18 cellular contexts compared by ENCODE assay signal in genomic region chr2:54608224-54608623, GRCh38.
A peak's percentile ranks its signal among the peaks of the same experiment; 100 is the strongest.
DNase-seq lines count a peak whose midpoint lies in the region; ATAC-seq and TF ChIP-seq lines count a peak whose summit lies in the region.
"Had no signal": no experiment of that assay in that cellular context is flagged by ENCODE, and none has a peak within 500 bp of the region (broad histone marks: within the 10 kb centered on the region; RNA-seq: fewer than 3 reads in every experiment).

No MANE protein-coding gene starts in this region.

- H3K36me3 ChIP-seq in Caco-2 (ENCODE audit: control insufficient read depth, insufficient read depth, low read length) (0 out of 2 replicates have a peak, but pooled peaks cover 1% of the 10 kb centered on the region), trophoblast cell (ENCODE audit: control insufficient read depth in 1 of 2, insufficient read depth in 2 of 2, low read length in 2 of 2) (peaks cover 7 to 11% of the 10 kb centered on the region in 2 experiments)

- TF ChIP-seq CTCF in Caco-2 (IDR thresholded peaks at IDR 0.05; ENCODE audit: insufficient read depth in 1 of 2, low read depth in 1 of 2, low read length in 1 of 2, severe bottlenecking in 1 of 2, unreplicated experiment in 1 of 2) (no peak), chondrocyte (IDR thresholded peaks at IDR 0.05) (no peak)

- no peak overlapping the region for H2AK5ac ChIP-seq in trophoblast cell (ENCODE audit: low read length)

- H4K8ac ChIP-seq in trophoblast cell (ENCODE audit: low read depth, low read length), result no peak overlapping the region

- no peak overlapping the region for H2BK120ac ChIP-seq in trophoblast cell (ENCODE audit: insufficient read depth, low read length, poor library complexity)

- POLR2A ChIA-PET in Caco-2 (lab: Charles Lee), result no interaction called here

- no peak overlapping the region for H3K27ac ChIP-seq in trophoblast cell (ENCODE audit: low read depth, low read length)

- peak overlapping the region; percentile 16 for H3K27ac Mint-ChIP-seq in activated naive CD8-positive, alpha-beta T cell
- no peak overlapping the region for H3K27ac Mint-ChIP-seq in activated naive CD8-positive, alpha-beta T cell treated with anti-CD3 and anti-CD28 coated beads, Interleukin-2, amount 50 U/mL, for 24 hours
- H3K27ac Mint-ChIP-seq in Caco-2 (ENCODE audit: unreplicated experiment), result peak overlapping the region; percentile 1
- H3K27ac Mint-ChIP-seq in chondrocyte (ENCODE audit: unreplicated experiment), result peak overlapping the region; percentile 0
- H3K27ac Mint-ChIP-seq: H9 had no signal

- DNase-seq in activated naive CD8-positive, alpha-beta T cell treated with anti-CD3 and anti-CD28 coated beads, Interleukin-2, amount 50 U/mL, for 24 hours, result no peak
- DNase-seq in Caco-2, result no peak
- no peak for DNase-seq in chondrocyte (ENCODE audit: low spot score)
- no peak for DNase-seq in trophoblast cell
- no peak for DNase-seq in GM19240 (ENCODE audit: insufficient read length, low spot score)
- no peak for DNase-seq in activated CD8-positive, alpha-beta memory T cell treated with anti-CD3 and anti-CD28 coated beads, Interleukin-2, amount 50 U/mL, for 48 hours
- DNase-seq: 8988T; CD4-positive, alpha-beta memory T cell; H9; NCI-H1417; NCI-H187; NCI-H2107; NCI-H510A treated with DMSO at 0.1 percent for 48 hours; NCI-H774; OCI-M1; Right ventricle myocardium superior had no signal

- no peaks in the 10 kb centered on the region for H3K27me3 Mint-ChIP-seq in activated naive CD8-positive, alpha-beta T cell
- no peaks in the 10 kb centered on the region for H3K27me3 Mint-ChIP-seq in activated naive CD8-positive, alpha-beta T cell treated with anti-CD3 and anti-CD28 coated beads, Interleukin-2, amount 50 U/mL, for 24 hours
- H3K27me3 Mint-ChIP-seq in Caco-2 (ENCODE audit: insufficient read depth, unreplicated experiment) (no peaks in the 10 kb centered on the region), chondrocyte (ENCODE audit: low read depth) (no peaks in the 10 kb centered on the region)
- H3K27me3 Mint-ChIP-seq: CD4-positive, alpha-beta memory T cell had no signal

- peaks cover 83% of the 10 kb centered on the region for H3K4me1 Mint-ChIP-seq in activated naive CD8-positive, alpha-beta T cell (ENCODE audit: low read depth)
- H3K4me1 Mint-ChIP-seq in activated naive CD8-positive, alpha-beta T cell treated with anti-CD3 and anti-CD28 coated beads, Interleukin-2, amount 50 U/mL, for 24 hours, result peaks cover 61% of the 10 kb centered on the region
- H3K4me1 Mint-ChIP-seq in Caco-2 (ENCODE audit: low read depth, unreplicated experiment) (peaks cover 50% of the 10 kb centered on the region), chondrocyte (ENCODE audit: low read depth) (peaks cover 75% of the 10 kb centered on the region)

- H3K36me3 Mint-ChIP-seq in activated naive CD8-positive, alpha-beta T cell, result peaks cover 3% of the 10 kb centered on the region
- peaks cover 4% of the 10 kb centered on the region for H3K36me3 Mint-ChIP-seq in activated naive CD8-positive, alpha-beta T cell treated with anti-CD3 and anti-CD28 coated beads, Interleukin-2, amount 50 U/mL, for 24 hours (ENCODE audit: low read depth)
- H3K36me3 Mint-ChIP-seq in Caco-2 (ENCODE audit: insufficient read depth, unreplicated experiment), result peaks cover 74% of the 10 kb centered on the region
- H3K36me3 Mint-ChIP-seq in chondrocyte (ENCODE audit: low read depth), result peaks cover 8% of the 10 kb centered on the region

- H3K4me2 ChIP-seq in trophoblast cell (ENCODE audit: low read length), result no peak overlapping the region

- no peak overlapping the region for H3K23ac ChIP-seq in trophoblast cell (ENCODE audit: low read length)

- H4K12ac ChIP-seq in trophoblast cell (ENCODE audit: low read depth, low read length), result no peak overlapping the region

- H3K79me2 ChIP-seq in trophoblast cell (ENCODE audit: control insufficient read depth, insufficient read depth, low read length, poor library complexity), result peaks cover 8% of the 10 kb centered on the region

- no peak overlapping the region for H2AFZ ChIP-seq in trophoblast cell (ENCODE audit: insufficient read depth, low read length, poor library complexity)

- H4K91ac ChIP-seq in trophoblast cell (ENCODE audit: low read depth, low read length), result no peak overlapping the region

- H2BK5ac ChIP-seq in trophoblast cell (ENCODE audit: low read depth, low read length, poor library complexity), result no peak overlapping the region

- H3K27me3 ChIP-seq in Caco-2 (replicated peaks; ENCODE audit: control insufficient read depth, insufficient read depth, low read length), result no peaks in the 10 kb centered on the region
- no peaks in the 10 kb centered on the region for H3K27me3 ChIP-seq in trophoblast cell (ENCODE audit: insufficient read depth, low read length)

- H3K9ac ChIP-seq in trophoblast cell (ENCODE audit: low read length), result peak overlapping the region; percentile 23

- no peak overlapping the region for H3K4me3 Mint-ChIP-seq in activated naive CD8-positive, alpha-beta T cell
- no peak overlapping the region for H3K4me3 Mint-ChIP-seq in activated naive CD8-positive, alpha-beta T cell treated with anti-CD3 and anti-CD28 coated beads, Interleukin-2, amount 50 U/mL, for 24 hours
- H3K4me3 Mint-ChIP-seq in Caco-2 (ENCODE audit: unreplicated experiment), result no peak overlapping the region
- H3K4me3 Mint-ChIP-seq in chondrocyte (ENCODE audit: unreplicated experiment), result no peak overlapping the region
- H3K4me3 Mint-ChIP-seq: H9 had no signal

- H3K14ac ChIP-seq in trophoblast cell (ENCODE audit: low read length), result no peak overlapping the region

- no peaks in the 10 kb centered on the region for H3K9me3 Mint-ChIP-seq in activated naive CD8-positive, alpha-beta T cell (ENCODE audit: low read depth)
- no peaks in the 10 kb centered on the region for H3K9me3 Mint-ChIP-seq in activated naive CD8-positive, alpha-beta T cell treated with anti-CD3 and anti-CD28 coated beads, Interleukin-2, amount 50 U/mL, for 24 hours
- H3K9me3 Mint-ChIP-seq in Caco-2 (ENCODE audit: unreplicated experiment) (peaks cover 9% of the 10 kb centered on the region), chondrocyte (ENCODE audit: low read depth) (no peaks in the 10 kb centered on the region)
- H3K9me3 Mint-ChIP-seq: CD4-positive, alpha-beta memory T cell; H9 had no signal

- H3K79me1 ChIP-seq in trophoblast cell (ENCODE audit: low read length), result no peaks in the 10 kb centered on the region

- H3K4me3 ChIP-seq in Caco-2 (ENCODE audit: low read depth, low read length) (no peak overlapping the region), trophoblast cell (ENCODE audit: low read depth, low read length) (no peak overlapping the region)

- H3K9me3 ChIP-seq in Caco-2, result no peaks in the 10 kb centered on the region
- no peaks in the 10 kb centered on the region for H3K9me3 ChIP-seq in trophoblast cell (ENCODE audit: insufficient read depth, low read depth, low read length)

- H2BK12ac ChIP-seq in trophoblast cell (ENCODE audit: low read length), result no peak overlapping the region

- no peak for ATAC-seq in activated naive CD8-positive, alpha-beta T cell treated with anti-CD3 and anti-CD28 coated beads, Interleukin-2, amount 50 U/mL, for 24 hours
- ATAC-seq in HG03159 (IDR thresholded peaks at IDR 0.05; ENCODE audit: unreplicated experiment), result no peak

- intact Hi-C loops in Caco-2 (cut with micrococcal nuclease; ENCODE audit: unreplicated experiment), result loop anchor here (2.0 kb wide), 1 partner anchor 33 kb away; no protein-coding TSS in a partner anchor

- CTCF ChIA-PET in Caco-2 (lab: Charles Lee), result no interaction called here

- BruUV-seq in Caco-2 (replicated peaks; lab: Mats Ljungman, UMichigan), result no TSS peak

- peak overlapping the region; percentile 76 for H3K4ac ChIP-seq in trophoblast cell (ENCODE audit: low read depth, low read length)

- no peak overlapping the region for H3K18ac ChIP-seq in trophoblast cell (ENCODE audit: low read length)

- H3K4me1 ChIP-seq in Caco-2 (peaks cover 16% of the 10 kb centered on the region), trophoblast cell (ENCODE audit: control insufficient read depth in 1 of 2, insufficient read depth in 2 of 2, low read length in 2 of 2) (peaks cover 6 to 11% of the 10 kb centered on the region in 2 experiments)

- no CpG with 5 or more reads among the region's 3 CpGs for WGBS in trophoblast cell (ENCODE audit: extremely low coverage, insufficient coverage, insufficient read length)
